ENCODE assay signal across 9 cellular contexts in the genomic region with DNA sequence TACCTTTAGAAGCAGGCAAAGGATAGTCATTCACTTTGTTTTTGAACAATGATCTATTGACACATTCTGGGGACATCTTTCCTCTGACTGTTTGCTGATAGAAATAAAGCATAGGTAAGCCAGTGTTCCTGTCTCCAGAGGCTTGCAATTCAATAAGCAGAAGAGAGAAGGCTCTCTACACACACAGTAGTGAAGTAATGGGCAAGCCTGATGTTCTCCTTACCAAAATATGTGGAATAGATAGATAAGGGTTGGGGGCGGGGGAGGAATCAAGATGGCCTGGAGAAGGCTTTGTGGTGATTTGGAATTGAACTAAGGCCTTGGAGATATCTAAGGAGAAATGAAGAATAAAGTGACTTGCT. TPM values are rescaled to one million over a fixed set of nuclear protein-coding genes. Genes with fewer than 3 reads are reported as not detected.
DNase-seq lines count a peak whose midpoint lies in the region; ATAC-seq, FAIRE-seq and TF ChIP-seq lines count a peak whose summit lies in the region.
"Had no signal": no experiment of that assay in that cellular context is flagged by ENCODE, and none has a peak within 500 bp of the region (broad histone marks: within the 10 kb centered on the region; RNA-seq: fewer than 3 reads in every experiment).

No MANE protein-coding gene starts in this region.

- in situ Hi-C loops in GM12878 (cut with MboI) (no loop called here), HAP-1 (cut with MboI; ENCODE audit: low sequenced_read_pairs) (no loop called here)

- peaks cover 66% of the 10 kb centered on the region for H3K4me1 ChIP-seq in CD8-positive, alpha-beta T cell (ENCODE audit: insufficient read depth, low read length)
- H3K4me1 ChIP-seq in GM12878 (ENCODE audit: control insufficient read depth, insufficient read depth, low read length) (peaks cover 60% of the 10 kb centered on the region), muscle layer of duodenum (ENCODE audit: control insufficient read depth in 1 of 2, insufficient read depth in 2 of 2, low read length in 2 of 2) (peaks cover 18 to 24% of the 10 kb centered on the region in 2 donors), HAP-1 (no peaks in the 10 kb centered on the region)

- intact Hi-C loops in CD8-positive, alpha-beta T cell (cut with DNase I, micrococcal nuclease), result loop anchor here (1.0 to 2.0 kb wide), 4 partner anchors 10 to 84 kb away; partner anchors contain the start of gene EFHC1 (in 1 of the 2)
- intact Hi-C loops in GM12878 (cut with micrococcal nuclease; ENCODE audit: unreplicated experiment), result loop anchor here (1.0 kb wide), 1 partner anchor 102 kb away; no protein-coding TSS in a partner anchor

- no peaks in the 10 kb centered on the region for H3K36me3 ChIP-seq in CD8-positive, alpha-beta T cell (ENCODE audit: insufficient read depth, low read length)
- H3K36me3 ChIP-seq in KOPT-K1 (ENCODE audit: insufficient read depth, low read length) (no peaks in the 10 kb centered on the region), GM12878 (ENCODE audit: control insufficient read depth in 2 of 2, insufficient read depth in 2 of 2, low read length in 1 of 2) (no peaks in the 10 kb centered on the region), muscle layer of duodenum (ENCODE audit: control insufficient read depth in 1 of 2, insufficient read depth in 2 of 2, low read length in 2 of 2) (no peaks in the 10 kb centered on the region), HAP-1 (replicated peaks) (no peaks in the 10 kb centered on the region)

- peak overlapping the region; percentile 86 for H3K4me2 ChIP-seq in GM12878 (ENCODE audit: control insufficient read depth, insufficient read depth)

- peaks cover 10% of the 10 kb centered on the region for H3K79me2 ChIP-seq in GM12878 (ENCODE audit: control insufficient read depth, insufficient read depth, low read length)

- peak overlapping the region; percentile 98 for H3K27ac Mint-ChIP-seq in CD8-positive, alpha-beta T cell

- 0% methylated on average over 1 of the region's 1 CpG for WGBS in GM12878 (ENCODE audit: insufficient coverage, insufficient replicate concordance, low lambda C conversion rate, missing lambda C conversion rate)

- H3K9ac ChIP-seq in GM12878 (ENCODE audit: control insufficient read depth, insufficient read depth, low read length), result peak overlapping the region; percentile 39; the same call in 1 of the 2 replicates

- no TSS peak for BruUV-seq in GM12878 (replicated peaks; lab: Mats Ljungman, UMichigan)

- CTCF ChIA-PET in CD8-positive, alpha-beta T cell (lab: Charles Lee), result interaction anchor here (0.8 to 9.3 kb wide), 21 partner anchors 8 to 274 kb away, joined by 3 to 68 read pairs (median 7); partner anchors contain the start of genes EFHC1, MCM3 and PAQR8
- CTCF ChIA-PET in GM12878 (lab: Yijun Ruan, JAX), result interaction anchor here (0.6 to 7.7 kb wide), 21 partner anchors 10 to 277 kb away, joined by 3 to 85 read pairs (median 7); partner anchors contain the start of genes EFHC1, MCM3 and PAQR8

- no peak for FAIRE-seq in GM12878 (lab: Jason Lieb, UNC)
- FAIRE-seq: bronchial epithelial cell had no signal

- SMC1A ChIA-PET in GM12878 (lab: Charles Lee; ENCODE audit: uncharacterized antibody, unreplicated experiment), result interaction anchor here (0.6 to 9.3 kb wide), 30 partner anchors 8 to 278 kb away, joined by 3 to 156 read pairs (median 6); partner anchors contain the start of genes EFHC1, MCM3 and PAQR8

- no peaks in the 10 kb centered on the region for H3K9me3 Mint-ChIP-seq in CD8-positive, alpha-beta T cell

- peak overlapping the region; percentile 44 for H3K4me3 ChIP-seq in CD8-positive, alpha-beta T cell (ENCODE audit: low read depth, low read length)
- peak overlapping the region; percentile 24; the same call in 1 of the 2 replicates for H3K4me3 ChIP-seq in GM12878
- no peak overlapping the region for H3K4me3 ChIP-seq in muscle layer of duodenum (ENCODE audit: low read depth in 1 of 2, low read length in 2 of 2)
- H3K4me3 ChIP-seq in HAP-1, result no peak overlapping the region

- no peak for ATAC-seq in CD8-positive, alpha-beta T cell
- peak; percentile 18 for ATAC-seq in GM12878

- no peaks in the 10 kb centered on the region for H3K27me3 Mint-ChIP-seq in CD8-positive, alpha-beta T cell (ENCODE audit: low read depth)

- no peaks in the 10 kb centered on the region for H3K27me3 ChIP-seq in CD8-positive, alpha-beta T cell (ENCODE audit: insufficient read depth, low read length)
- no peaks in the 10 kb centered on the region for H3K27me3 ChIP-seq in GM12878 (replicated peaks in 1 of 2; ENCODE audit: control insufficient read depth in 2 of 2, insufficient read depth in 2 of 2, low read length in 1 of 2)
- H3K27me3 ChIP-seq in muscle layer of duodenum (ENCODE audit: low read depth, low read length), result no peaks in the 10 kb centered on the region
- no peaks in the 10 kb centered on the region for H3K27me3 ChIP-seq in HAP-1 (ENCODE audit: low read depth)

- peak overlapping the region; percentile 83 for H3K4me3 Mint-ChIP-seq in CD8-positive, alpha-beta T cell

- TF ChIP-seq RAD21 in GM12878 (IDR thresholded peaks at IDR 0.05; ENCODE audit: insufficient read depth, low read depth, low read length), result no peak

- peaks cover 86% of the 10 kb centered on the region for H3K4me1 Mint-ChIP-seq in CD8-positive, alpha-beta T cell (ENCODE audit: low read depth)

- RAD21 ChIA-PET in GM12878 (lab: Charles Lee; ENCODE audit: unreplicated experiment), result interaction anchor here (0.8 to 7.0 kb wide), 21 partner anchors 10 to 279 kb away, joined by 3 to 112 read pairs (median 8); partner anchors contain the start of genes EFHC1, MCM3 and PAQR8

- no peak for TF ChIP-seq EP300 in GM12878 (IDR thresholded peaks at IDR 0.05; ENCODE audit: borderline replicate concordance in 1 of 2, control insufficient read depth in 1 of 2, low read depth in 2 of 2, low read length in 2 of 2)

- POLR2A ChIA-PET in CD8-positive, alpha-beta T cell (lab: Charles Lee), result interaction anchor here (0.8 to 5.3 kb wide), 10 partner anchors 9 to 187 kb away, joined by 3 to 47 read pairs (median 6); partner anchors contain the start of genes MCM3 and PAQR8
- POLR2A ChIA-PET in GM12878 (lab: Charles Lee), result interaction anchor here (0.6 to 7.0 kb wide), 15 partner anchors 9 to 767 kb away, joined by 3 to 74 read pairs (median 6); partner anchors contain the start of genes MCM3 and PAQR8

- no peak for TF ChIP-seq POLR2A in GM12878 (IDR thresholded peaks at IDR 0.05; ENCODE audit: low read depth, low read length)

- no peak overlapping the region for H2AFZ ChIP-seq in GM12878 (ENCODE audit: control insufficient read depth, low read depth, low read length)

- peak overlapping the region; percentile 78 for H3K27ac ChIP-seq in CD8-positive, alpha-beta T cell (ENCODE audit: low read depth, low read length)
- H3K27ac ChIP-seq in KOPT-K1 (ENCODE audit: low read depth, low read length, poor library complexity, severe bottlenecking) (peak overlapping the region; percentile 87), GM12878 (ENCODE audit: control insufficient read depth, insufficient read depth) (peak overlapping the region; percentile 94), muscle layer of duodenum (ENCODE audit: low read length) (peak overlapping the region; percentile 70)

- H4K20me1 ChIP-seq in GM12878 (ENCODE audit: control insufficient read depth, insufficient read depth), result no peaks in the 10 kb centered on the region

- peaks cover 15% of the 10 kb centered on the region for H3K36me3 Mint-ChIP-seq in CD8-positive, alpha-beta T cell

- no peak for DNase-seq in CD8-positive, alpha-beta T cell
- DNase-seq in GM12878 (ENCODE audit: low read depth, low spot score), result no peak
- no peak for DNase-seq in kidney glomerular epithelial cell (lab: John Stamatoyannopoulos, UW)
- no peak for DNase-seq in HAP-1 (ENCODE audit: low spot score in 2 of 2)
- no peak for DNase-seq in NCI-H1694 (lab: John Stamatoyannopoulos, UW)
- DNase-seq in HK-2 (ENCODE audit: unreplicated experiment), result no peak

- no peaks in the 10 kb centered on the region for H3K9me3 ChIP-seq in CD8-positive, alpha-beta T cell (ENCODE audit: low read length)
- H3K9me3 ChIP-seq in KOPT-K1 (ENCODE audit: insufficient read depth, low read length, poor library complexity, severe bottlenecking), result peaks cover 4% of the 10 kb centered on the region
- H3K9me3 ChIP-seq in GM12878 (replicated peaks; ENCODE audit: control insufficient read depth, insufficient read depth, low read length), result peaks cover 3% of the 10 kb centered on the region
- H3K9me3 ChIP-seq in muscle layer of duodenum (ENCODE audit: control insufficient read depth in 1 of 2, low read length in 2 of 2), result no peaks in the 10 kb centered on the region
- H3K9me3 ChIP-seq in HAP-1, result peaks cover 6% of the 10 kb centered on the region

- no peak for TF ChIP-seq CTCF in CD8-positive, alpha-beta T cell (IDR thresholded peaks at IDR 0.05)
- TF ChIP-seq CTCF in GM12878 (IDR thresholded peaks at IDR 0.05 in 2 of 3, conservative IDR thresholded peaks at IDR 0.05 in 1 of 3; ENCODE audit: control insufficient read depth in 2 of 3, extremely low read depth in 1 of 3, insufficient read depth in 1 of 3, low read depth in 3 of 3, low read length in 3 of 3), result no peak

RNA-seq across cellular contexts. Expression of gene PAQR8, which starts 27.3 kb away (rescaled TPM):
- 1 to 10 TPM; 1.8 to 2.2 TPM for total RNA-seq in CD8-positive, alpha-beta T cell
- total RNA-seq in GM12878 (2013; cell fraction: nucleolus; rRNA removed), result 33.5 and 35.7 TPM in 2 replicates
- total RNA-seq in GM12878 (2014; rRNA removed), result 13.5 and 16.2 TPM in 2 replicates
- total RNA-seq in GM12878 (2014; rRNA removed; fragmentation: Illumina TruSeq; extraction: Trizol), result 11.8 and 12.9 TPM in 2 replicates
- total RNA-seq in GM12878 (2021), result 20.0 and 22.8 TPM in 2 replicates
- 2.6 TPM for polyA plus RNA-seq in GM12878 (2011; ENCODE audit: low read depth)
- 21.7 and 22.4 TPM in 2 replicates for polyA plus RNA-seq in GM12878 (2011; rRNA removed)
- polyA plus RNA-seq in GM12878 (2011; cell fraction: cytosol; rRNA removed), result 19.5 and 20.7 TPM in 2 replicates
- polyA plus RNA-seq in GM12878 (2011; cell fraction: nucleus; rRNA removed), result 12.5 and 13.5 TPM in 2 replicates
- 3.7 and 8.8 TPM in 2 replicates for polyA plus RNA-seq in GM12878 (2012)
- 14.5 and 16.2 TPM in 2 replicates for polyA plus RNA-seq in GM12878 (2014; fragmentation: Illumina TruSeq; extraction: Trizol)
- 1 to 10 TPM; 3.9 to 4.7 TPM for polyA plus RNA-seq in GM12878 (2014; fragmentation: Nextera tagmentation; extraction: Ambion mirVana)
- 11.6 and 14.6 TPM in 2 replicates for polyA plus RNA-seq in GM12878 (2014; rRNA removed)
- polyA plus RNA-seq in GM12878 (2016; fragmentation: Nextera tagmentation; extraction: Ambion mirVana), result 10 to 100 TPM; 19.6 to 20.2 TPM
- 29.6 and 30.2 TPM in 2 replicates for polyA minus RNA-seq in GM12878 (2011; rRNA and poly(A)+ RNA removed)
- 8.7 and 11.2 TPM in 2 replicates for polyA minus RNA-seq in GM12878 (2011; cell fraction: cytosol; rRNA and poly(A)+ RNA removed)
- 8.7 and 13.9 TPM in 2 replicates for polyA minus RNA-seq in GM12878 (2011; cell fraction: nucleus; rRNA and poly(A)+ RNA removed)

RNA-seq across cellular contexts. Expression of gene EFHC1, which starts 30.9 kb away (rescaled TPM):
- 1 to 10 TPM; 5.1 to 6.9 TPM for total RNA-seq in CD8-positive, alpha-beta T cell
- 36.3 and 38.8 TPM in 2 replicates for total RNA-seq in GM12878 (2013; cell fraction: nucleolus; rRNA removed)
- total RNA-seq in GM12878 (2014; rRNA removed) (5.9 and 6.7 TPM in 2 replicates), GM12878 (2014; rRNA removed; fragmentation: Illumina TruSeq; extraction: Trizol) (7.7 TPM in 2 replicates), GM12878 (2021) (5.2 and 5.5 TPM in 2 replicates)
- 4.0 TPM for polyA plus RNA-seq in GM12878 (2011; ENCODE audit: low read depth)
- polyA plus RNA-seq in GM12878 (2011; rRNA removed) (14.5 and 16.8 TPM in 2 replicates), GM12878 (2014; fragmentation: Illumina TruSeq; extraction: Trizol) (8.5 and 8.6 TPM in 2 replicates), GM12878 (2014; fragmentation: Nextera tagmentation; extraction: Ambion mirVana) (1 to 10 TPM; 9.0 to 9.1 TPM), GM12878 (2014; rRNA removed) (7.1 and 8.7 TPM in 2 replicates), GM12878 (2016; fragmentation: Nextera tagmentation; extraction: Ambion mirVana) (10 to 100 TPM; 11.8 to 13.5 TPM)
- 4.1 and 5.7 TPM in 2 replicates for polyA plus RNA-seq in GM12878 (2011; cell fraction: cytosol; rRNA removed)
- polyA plus RNA-seq in GM12878 (2011; cell fraction: nucleus; rRNA removed), result 56.8 and 68.9 TPM in 2 replicates
- polyA plus RNA-seq in GM12878 (2012), result 8.8 and 12.1 TPM in 2 replicates
- polyA minus RNA-seq in GM12878 (2011; rRNA and poly(A)+ RNA removed), result 5.9 and 8.0 TPM in 2 replicates
- polyA minus RNA-seq in GM12878 (2011; cell fraction: cytosol; rRNA and poly(A)+ RNA removed), result 1.2 and 1.9 TPM in 2 replicates
- 13.3 and 16.4 TPM in 2 replicates for polyA minus RNA-seq in GM12878 (2011; cell fraction: nucleus; rRNA and poly(A)+ RNA removed)

Comparison
In these comparisons a context has a peak if more than half of its experiments do, and no peak if none do; other contexts are left out.
1. H3K4me3 ChIP-seq: peak in CD8-positive, alpha-beta T cell (single experiment) and GM12878 (single experiment); none in muscle layer of duodenum (0 of 2) and HAP-1 (single experiment).
2. RNA of gene PAQR8, which starts 27.3 kb away (total RNA-seq): 11.8 to 35.7 TPM in GM12878; 1.8 to 2.2 TPM in CD8-positive, alpha-beta T cell; every median in the first group is over 4 times any median in the second.
3. Peak in every context shown above with its lines, with median percentiles within 50 percentile points of each other: H3K27ac ChIP-seq.